23 cellular contexts compared by ENCODE assay signal in the genomic region with DNA sequence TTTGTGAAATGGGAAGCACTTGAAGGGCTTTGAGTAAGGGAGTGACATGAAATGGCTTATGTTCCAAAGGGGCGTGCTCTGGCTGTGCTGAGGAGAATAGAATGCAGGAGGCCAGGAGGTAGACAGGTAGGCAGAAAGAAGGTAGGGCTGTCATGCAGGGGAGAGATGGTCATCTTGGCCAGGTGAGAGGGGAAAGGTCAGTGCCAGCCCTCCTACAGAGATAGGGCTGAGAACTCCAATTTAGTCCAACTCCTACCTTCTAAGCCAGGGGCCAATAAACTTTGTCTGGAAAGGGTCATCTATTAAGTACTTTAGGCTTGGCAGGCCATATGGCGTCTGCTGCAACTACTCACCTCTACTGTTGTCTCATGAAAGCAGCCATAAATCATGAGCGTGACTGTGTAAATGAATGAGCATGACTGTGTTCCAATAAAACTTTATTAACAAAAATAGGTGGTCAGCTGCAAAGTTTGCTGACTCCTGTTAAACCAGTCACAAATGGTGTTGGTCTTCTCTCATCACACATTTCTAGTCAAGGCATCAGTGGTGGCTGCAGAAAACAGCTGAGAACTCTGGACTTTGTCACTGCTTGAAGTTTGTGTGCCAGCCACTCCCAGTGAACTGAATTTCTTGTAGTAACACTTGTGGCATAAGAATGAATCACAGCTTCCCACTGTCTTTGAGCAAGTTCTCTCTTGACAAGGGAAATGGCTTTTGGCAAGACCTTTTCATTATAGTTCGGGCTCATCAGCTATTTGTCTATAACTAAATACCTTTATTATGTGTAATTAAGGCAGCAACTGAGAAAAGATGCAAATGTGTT. TPM values are rescaled to one million over a fixed set of nuclear protein-coding genes. Genes with fewer than 3 reads are reported as not detected.
DNase-seq lines count a peak whose midpoint lies in the region; ATAC-seq and TF ChIP-seq lines count a peak whose summit lies in the region.
"Had no signal": no experiment of that assay in that cellular context is flagged by ENCODE, and none has a peak within 500 bp of the region (broad histone marks: within the 10 kb centered on the region; RNA-seq: fewer than 3 reads in every experiment).

No MANE protein-coding gene starts in this region.

- H3K36me3 Mint-ChIP-seq in activated T-cell treated with anti-CD3 and anti-CD28 coated beads, Interleukin-2, amount 50 U/mL, for 72 hours (ENCODE audit: insufficient read depth in 2 of 2): no peaks in the 10 kb centered on the region
- H3K36me3 Mint-ChIP-seq: activated naive CD4-positive, alpha-beta T cell treated with anti-CD3 and anti-CD28 coated beads, Interleukin-2, amount 50 U/mL, for 24 hours; memory B cell; natural killer cell treated with Interleukin-12 subunit alpha and Interleukin-12 subunit beta and Interleukin-15 and Interleukin-18, amount 100 ng/mL, for 72 hours had no signal

- TF ChIP-seq POLR2A in transverse colon (IDR thresholded peaks at IDR 0.05) (no peak), stomach (IDR thresholded peaks at IDR 0.05) (no peak)

- H3K27me3 Mint-ChIP-seq in activated T-cell treated with anti-CD3 and anti-CD28 coated beads, Interleukin-2, amount 50 U/mL, for 72 hours (ENCODE audit: low read depth): no peaks in the 10 kb centered on the region
- H3K27me3 Mint-ChIP-seq: activated CD8-positive, alpha-beta T cell treated with anti-CD3 and anti-CD28 coated beads for 36 hours; activated naive CD4-positive, alpha-beta T cell treated with anti-CD3 and anti-CD28 coated beads, Interleukin-2, amount 50 U/mL, for 24 hours; activated T-cell treated with anti-CD3 and anti-CD28 coated beads, Interleukin-2, amount 50 U/mL, for 24 hours; natural killer cell treated with Interleukin-12 subunit alpha and Interleukin-12 subunit beta and Interleukin-15 and Interleukin-18, amount 100 ng/mL, for 72 hours had no signal

- peak overlapping the region; percentile 69 for H3K27ac ChIP-seq in WERI-Rb-1
- no peak overlapping the region for H3K27ac ChIP-seq in transverse colon
- no peak overlapping the region for H3K27ac ChIP-seq in stomach
- H3K27ac ChIP-seq: uterus had no signal

- H3K4me1 ChIP-seq in transverse colon: peaks cover 0 to 5% (median 0%) of the 10 kb centered on the region in 4 donors
- H3K4me1 ChIP-seq in stomach: no peaks in the 10 kb centered on the region
- H3K4me1 ChIP-seq: uterus had no signal

- H3K36me3 ChIP-seq in WERI-Rb-1: no peaks in the 10 kb centered on the region
- no peaks in the 10 kb centered on the region for H3K36me3 ChIP-seq in transverse colon
- H3K36me3 ChIP-seq in stomach: no peaks in the 10 kb centered on the region
- H3K36me3 ChIP-seq: uterus had no signal

- no peak overlapping the region for H3K4me3 Mint-ChIP-seq in activated T-cell treated with anti-CD3 and anti-CD28 coated beads, Interleukin-2, amount 50 U/mL, for 72 hours
- H3K4me3 Mint-ChIP-seq: activated CD8-positive, alpha-beta T cell treated with anti-CD3 and anti-CD28 coated beads for 36 hours; activated naive CD4-positive, alpha-beta T cell treated with anti-CD3 and anti-CD28 coated beads, Interleukin-2, amount 50 U/mL, for 24 hours; activated T-cell treated with anti-CD3 and anti-CD28 coated beads, Interleukin-2, amount 50 U/mL, for 24 hours; memory B cell; natural killer cell treated with Interleukin-12 subunit alpha and Interleukin-12 subunit beta and Interleukin-15 and Interleukin-18, amount 100 ng/mL, for 72 hours; T-helper 1 cell treated with Interleukin-12 subunit alpha and Interleukin-12 subunit beta and Interleukin-4 antibody, amounts not matched to agents 30 μg/mL and 1 μg/mL, for 36 hours had no signal

- ATAC-seq in activated T-cell treated with anti-CD3 and anti-CD28 coated beads, Interleukin-2, amount 50 U/mL, for 72 hours (replicated peaks in 1 of 2): no peak
- ATAC-seq: activated CD8-positive, alpha-beta T cell treated with anti-CD3 and anti-CD28 coated beads for 36 hours had no signal

- TF ChIP-seq CTCF in WERI-Rb-1 (IDR thresholded peaks at IDR 0.05; ENCODE audit: low read depth, low read length): no peak
- no peak for TF ChIP-seq CTCF in transverse colon (IDR thresholded peaks at IDR 0.05)
- no peak for TF ChIP-seq CTCF in stomach (IDR thresholded peaks at IDR 0.05)

- TF ChIP-seq EP300 in transverse colon (IDR thresholded peaks at IDR 0.05; ENCODE audit: low read depth) (no peak), stomach (IDR thresholded peaks at IDR 0.05) (no peak)

- H3K27me3 ChIP-seq in WERI-Rb-1 (ENCODE audit: insufficient read depth, low read depth, severe bottlenecking): no peaks in the 10 kb centered on the region
- H3K27me3 ChIP-seq in transverse colon: no peaks in the 10 kb centered on the region
- H3K27me3 ChIP-seq in stomach: no peaks in the 10 kb centered on the region
- H3K27me3 ChIP-seq: uterus had no signal

- intact Hi-C loops in transverse colon (cut with DNase I; ENCODE audit: low total_unique reads) (no loop called here), stomach (cut with DNase I; ENCODE audit: low total_unique reads) (no loop called here)

- H3K4me1 Mint-ChIP-seq in activated T-cell treated with anti-CD3 and anti-CD28 coated beads, Interleukin-2, amount 50 U/mL, for 72 hours (ENCODE audit: low read depth): peaks cover 32% of the 10 kb centered on the region

- in situ Hi-C loops in transverse colon (cut with MboI; ENCODE audit: low pct_ligation_motif_present in 1 of 4, low pct_unique_long_range_greater_than_20kb in 1 of 4, low sequenced_read_pairs in 3 of 4): no loop called here

- no peaks in the 10 kb centered on the region for H3K9me3 ChIP-seq in WERI-Rb-1 (ENCODE audit: severe bottlenecking)
- no peaks in the 10 kb centered on the region for H3K9me3 ChIP-seq in transverse colon
- H3K9me3 ChIP-seq in stomach: no peaks in the 10 kb centered on the region
- H3K9me3 ChIP-seq: uterus had no signal

- no peak for DNase-seq in activated T-cell treated with anti-CD3 and anti-CD28 coated beads, Interleukin-2, amount 50 U/mL, for 72 hours
- DNase-seq in activated T-cell treated with anti-CD3 and anti-CD28 coated beads for 4 hours (no peak), WERI-Rb-1 (peak; percentile 69), islet precursor cell (peak; percentile 52), transverse colon (peak; percentile 27), DMS153 (lab: John Stamatoyannopoulos, UW) (no peak), stomach (no peak), HCEC 1CT (no peak)
- DNase-seq: activated CD8-positive, alpha-beta T cell treated with anti-CD3 and anti-CD28 coated beads for 36 hours; activated T-cell treated with anti-CD3 and anti-CD28 coated beads, Interleukin-2, amount 50 U/mL, for 24 hours; effector memory CD4-positive, alpha-beta T cell; H7; NCI-H187 treated with DMSO at 0.1 percent for 48 hours; NCI-H446; Right ventricle myocardium superior; stimulated activated CD4-positive, alpha-beta T cell treated with anti-CD3 and anti-CD28 coated beads, Interleukin-2, amount 100 ng/mL, for 48 hours; uterus had no signal

- peak overlapping the region; percentile 55 for H3K27ac Mint-ChIP-seq in activated T-cell treated with anti-CD3 and anti-CD28 coated beads, Interleukin-2, amount 50 U/mL, for 72 hours
- H3K27ac Mint-ChIP-seq: activated CD8-positive, alpha-beta T cell treated with anti-CD3 and anti-CD28 coated beads for 36 hours; activated naive CD4-positive, alpha-beta T cell treated with anti-CD3 and anti-CD28 coated beads, Interleukin-2, amount 50 U/mL, for 24 hours; activated T-cell treated with anti-CD3 and anti-CD28 coated beads, Interleukin-2, amount 50 U/mL, for 24 hours; memory B cell; natural killer cell treated with Interleukin-12 subunit alpha and Interleukin-12 subunit beta and Interleukin-15 and Interleukin-18, amount 100 ng/mL, for 72 hours; T-helper 1 cell treated with Interleukin-12 subunit alpha and Interleukin-12 subunit beta and Interleukin-4 antibody, amounts not matched to agents 30 μg/mL and 1 μg/mL, for 36 hours had no signal

- H3K4me3 ChIP-seq in WERI-Rb-1 (ENCODE audit: low read depth, low read length) (no peak overlapping the region), transverse colon (no peak overlapping the region), stomach (no peak overlapping the region)
- H3K4me3 ChIP-seq: uterus had no signal

- H3K9me3 Mint-ChIP-seq in activated T-cell treated with anti-CD3 and anti-CD28 coated beads, Interleukin-2, amount 50 U/mL, for 72 hours: peaks cover 0 to 5% of the 10 kb centered on the region in 2 donors
- H3K9me3 Mint-ChIP-seq: activated CD8-positive, alpha-beta T cell treated with anti-CD3 and anti-CD28 coated beads for 36 hours; activated naive CD4-positive, alpha-beta T cell treated with anti-CD3 and anti-CD28 coated beads, Interleukin-2, amount 50 U/mL, for 24 hours; activated T-cell treated with anti-CD3 and anti-CD28 coated beads, Interleukin-2, amount 50 U/mL, for 24 hours; memory B cell; natural killer cell treated with Interleukin-12 subunit alpha and Interleukin-12 subunit beta and Interleukin-15 and Interleukin-18, amount 100 ng/mL, for 72 hours had no signal

- 50 to 62% methylated on average over 2 to 4 of the region's 4 CpGs for WGBS in transverse colon (ENCODE audit: low coverage in 1 of 2), 2 donors
- 84 to 89% (median 87%) methylated on average over 4 of the region's 4 CpGs for WGBS in stomach, 5 donors

RNA-seq across cellular contexts. Expression of gene CD2, which starts 32.0 kb away (rescaled TPM):
- 100 to 1,000 TPM; 232 to 298 TPM for total RNA-seq in activated T-cell treated with anti-CD3 and anti-CD28 coated beads, Interleukin-2, amount 50 U/mL, for 72 hours
- total RNA-seq in transverse colon (1 to 10 TPM in 3 of 4 donors, not detected in 1; 5.0 to 8.7 (median 6.3) TPM), stomach (10 to 100 TPM in 1 of 5 donors, 1 to 10 TPM in 3, not detected in 1; 2.9 to 14.3 (median 4.8) TPM)
- polyA plus RNA-seq in stomach: 1 to 10 TPM; 1.7 to 9.8 (median 3.3) TPM
- total RNA-seq: chondrocyte, H7 had no signal
- polyA plus RNA-seq: BJ had no signal

RNA-seq across cellular contexts. Expression of gene IGSF3, which starts 54.7 kb away (rescaled TPM):
- 1 to 10 TPM; 3.3 to 4.9 TPM for total RNA-seq in activated T-cell treated with anti-CD3 and anti-CD28 coated beads, Interleukin-2, amount 50 U/mL, for 72 hours
- 10 to 100 TPM; 36.7 to 75.8 (median 56.9) TPM for total RNA-seq in transverse colon
- total RNA-seq in stomach: 10 to 100 TPM; 18.1 to 31.6 (median 25.7) TPM
- 1 to 10 TPM; 1.7 to 6.2 (median 2.7) TPM for polyA plus RNA-seq in stomach

Comparison
In these comparisons a context has a peak if more than half of its experiments do, and no peak if none do; other contexts are left out.
1. DNase-seq: peak in WERI-Rb-1 (single experiment), islet precursor cell (single experiment) and transverse colon (single experiment); none in activated T-cell treated with anti-CD3 and anti-CD28 coated beads, Interleukin-2, amount 50 U/mL, for 72 hours (0 of 2), activated T-cell treated with anti-CD3 and anti-CD28 coated beads for 4 hours (single experiment), DMS153 (single experiment), stomach (single experiment) and HCEC 1CT (single experiment).
2. RNA of gene CD2, which starts 32.0 kb away (total RNA-seq): 232 to 298 TPM in activated T-cell treated with anti-CD3 and anti-CD28 coated beads, Interleukin-2, amount 50 U/mL, for 72 hours; 5.0 to 8.7 TPM in transverse colon and 2.9 to 14.3 TPM in stomach; every median in the first group is over 10 times any median in the second.